ENCODE assay signal across 8 cellular contexts in genomic region chr3:72347819-72348319, GRCh38.
DNase-seq lines count a peak whose midpoint lies in the region; ATAC-seq, FAIRE-seq and TF ChIP-seq lines count a peak whose summit lies in the region.

No MANE protein-coding gene starts in this region.

- no peaks in the 10 kb centered on the region for H3K79me2 ChIP-seq in keratinocyte (ENCODE audit: control insufficient read depth, insufficient read depth, low read length)

- peaks cover 53% of the 10 kb centered on the region for H3K4me1 ChIP-seq in keratinocyte (ENCODE audit: control insufficient read depth, extremely low read depth, insufficient read depth, low read length)

- FAIRE-seq in keratinocyte (lab: Jason Lieb, UNC), result peak; percentile 73
- no peak for FAIRE-seq in D721Med (lab: Jason Lieb, UNC)

- H2AFZ ChIP-seq in keratinocyte (ENCODE audit: control insufficient read depth, low read length), result peak overlapping the region; percentile 38

- no peak; the same call in 1 of the 2 replicates for TF ChIP-seq CTCF in RWPE1 (conservative IDR thresholded peaks at IDR 0.05; ENCODE audit: low read depth)
- peak in 2 of 3 experiments; percentile 22 to 23 for TF ChIP-seq CTCF in keratinocyte (optimal IDR thresholded peaks at IDR 0.05 in 1 of 3, IDR thresholded peaks at IDR 0.05 in 1 of 3, conservative IDR thresholded peaks at IDR 0.05 in 1 of 3; ENCODE audit: extremely low read depth in 1 of 3, insufficient read depth in 2 of 3, low read length in 3 of 3)
- no peak for TF ChIP-seq CTCF in D721Med (IDR thresholded peaks at IDR 0.05; ENCODE audit: insufficient read depth, missing control alignments)

- dilution Hi-C loops in keratinocyte (cut with MboI; ENCODE audit: extremely low pct_ligation_motif_present, low sequenced_read_pairs), result no loop called here

- no peak overlapping the region for H3K9ac ChIP-seq in keratinocyte (ENCODE audit: control insufficient read depth, extremely low read depth, insufficient read depth, low read length)

- no peaks in the 10 kb centered on the region for H3K36me3 ChIP-seq in keratinocyte (ENCODE audit: control insufficient read depth in 2 of 2, extremely low read depth in 1 of 2, insufficient read depth in 2 of 2, low read length in 2 of 2)

- peak overlapping the region; percentile 94 for H3K27ac ChIP-seq in RWPE1
- H3K27ac ChIP-seq in keratinocyte (ENCODE audit: control insufficient read depth, insufficient read depth, low read length), result no peak overlapping the region

- H3K4me2 ChIP-seq in keratinocyte (ENCODE audit: control insufficient read depth, extremely low read depth, insufficient read depth, low read depth, low read length), result peak overlapping the region; percentile 17

- H3K9me3 ChIP-seq in keratinocyte (ENCODE audit: control insufficient read depth, low read depth, low read length), result no peaks in the 10 kb centered on the region

- ATAC-seq in GM21576 (IDR thresholded peaks at IDR 0.05; ENCODE audit: unreplicated experiment) (peak; percentile 77), HG03520 (IDR thresholded peaks at IDR 0.05; ENCODE audit: unreplicated experiment) (no peak)

- no peak overlapping the region for H3K4me3 ChIP-seq in keratinocyte (ENCODE audit: control insufficient read depth in 2 of 3, extremely low read depth in 1 of 3, insufficient read depth in 2 of 3, low read depth in 1 of 3, low read length in 3 of 3)

- H4K20me1 ChIP-seq in keratinocyte (ENCODE audit: control insufficient read depth, extremely low read depth, insufficient read depth, low read length), result no peaks in the 10 kb centered on the region

- POLR2A ChIA-PET in RWPE1 (lab: Yijun Ruan, JAX; ENCODE audit: low non-redundant PET), result no interaction called here

- CTCF ChIA-PET in RWPE1 (lab: Yijun Ruan, JAX), result no interaction called here

- no peaks in the 10 kb centered on the region for H3K27me3 ChIP-seq in keratinocyte (ENCODE audit: control insufficient read depth, extremely low read depth, insufficient read depth, low read length)

- DNase-seq in CD1c-positive myeloid dendritic cell (ENCODE audit: extremely low spot score) (peak; percentile 75), RWPE1 (ENCODE audit: low spot score) (peak; percentile 11), anterior cingulate cortex (lab: John Stamatoyannopoulos, UW) (peak in 38 of 58 donors; percentile 11 to 74 (median 36)), keratinocyte (ENCODE audit: low read depth, low spot score) (peak; percentile 30), D721Med (ENCODE audit: insufficient read length, low spot score) (no peak)
- DNase-seq in stimulated activated CD4-positive, alpha-beta T cell treated with anti-CD3 and anti-CD28 coated beads, Interleukin-4, amount 100 ng/mL, for 48 hours (ENCODE audit: low read depth in 2 of 2), result peak; percentile 46 to 54

- no peaks in the 10 kb centered on the region for H3K9me1 ChIP-seq in keratinocyte (ENCODE audit: control insufficient read depth, extremely low read depth, insufficient read depth, low read length)

Comparison
In these comparisons a context has a peak if more than half of its experiments do, and no peak if none do; other contexts are left out.
1. CTCF ChIP-seq: peak in keratinocyte (2 of 3); none in RWPE1 (single experiment) and D721Med (single experiment).